17 cellular contexts compared by ENCODE assay signal in genomic region chr16:12046651-12047050, GRCh38.
DNase-seq lines count a peak whose midpoint lies in the region; ATAC-seq and TF ChIP-seq lines count a peak whose summit lies in the region.
"Had no signal": no experiment of that assay in that cellular context is flagged by ENCODE, and none has a peak within 500 bp of the region (broad histone marks: within the 10 kb centered on the region; RNA-seq: fewer than 3 reads in every experiment).

No MANE protein-coding gene starts in this region.

- peaks cover 26 to 53% (median 43%) of the 10 kb centered on the region in 3 donors for H3K4me1 Mint-ChIP-seq in naive B cell
- H3K4me1 Mint-ChIP-seq: CD4-positive, alpha-beta memory T cell; H9 had no signal

- H3K4me3 ChIP-seq in BLaER1 treated with 17β-estradiol and CSF1 and Interleukin-3, amounts not matched to agents 10 nM and 100 nM, result no peak overlapping the region
- H3K4me3 ChIP-seq in OCI-LY7 (ENCODE audit: low read depth, low read length, poor library complexity, severe bottlenecking) (no peak overlapping the region), Peyer's patch (no peak overlapping the region), right cardiac atrium (ENCODE audit: low read length) (no peak overlapping the region)

- no peak overlapping the region; the same call in 1 of the 2 replicates for H2AFZ ChIP-seq in OCI-LY7 (ENCODE audit: low read length)

- H3K9me3 Mint-ChIP-seq in naive B cell, result no peaks in the 10 kb centered on the region
- H3K9me3 Mint-ChIP-seq: H9, IgD-negative memory B cell had no signal

- peaks cover 0 to 78% (median 24%) of the 10 kb centered on the region in 11 experiments; a peak in 16 of 22 replicates for H3K36me3 ChIP-seq in BLaER1 treated with 17β-estradiol and CSF1 and Interleukin-3, amounts not matched to agents 10 nM and 100 nM
- no peaks in the 10 kb centered on the region for H3K36me3 ChIP-seq in OCI-LY7 (ENCODE audit: insufficient read depth, low read length)
- H3K36me3 ChIP-seq in Peyer's patch, result peaks cover 0 to 14% (median 0%) of the 10 kb centered on the region in 3 donors
- H3K36me3 ChIP-seq: BE2C had no signal

- BruUV-seq in OCI-LY7 (replicated peaks; lab: Mats Ljungman, UMichigan), result no TSS peak

- TF ChIP-seq CTCF in OCI-LY7 (conservative IDR thresholded peaks at IDR 0.05; ENCODE audit: low read length), result no peak
- no peak for TF ChIP-seq CTCF in Peyer's patch (IDR thresholded peaks at IDR 0.05)

- peaks cover 0 to 29% (median 15%) of the 10 kb centered on the region in 10 experiments; a peak in 13 of 20 replicates for H3K4me1 ChIP-seq in BLaER1 treated with 17β-estradiol and CSF1 and Interleukin-3, amounts not matched to agents 10 nM and 100 nM
- H3K4me1 ChIP-seq in OCI-LY7 (ENCODE audit: insufficient read depth, low read length, poor library complexity, severe bottlenecking) (peaks cover 23% of the 10 kb centered on the region), Peyer's patch (no peaks in the 10 kb centered on the region), right cardiac atrium (ENCODE audit: control insufficient read depth, insufficient read depth, low read length) (no peaks in the 10 kb centered on the region)
- H3K4me1 ChIP-seq: BE2C had no signal

- H3K27ac ChIP-seq in BLaER1 treated with 17β-estradiol and CSF1 and Interleukin-3, amounts not matched to agents 10 nM and 100 nM, result no peak overlapping the region
- H3K27ac ChIP-seq in OCI-LY7 (ENCODE audit: low read depth, low read length, poor library complexity, severe bottlenecking), result no peak overlapping the region
- no peak overlapping the region for H3K27ac ChIP-seq in Peyer's patch
- H3K27ac ChIP-seq in right cardiac atrium (ENCODE audit: low read length), result no peak overlapping the region

- intact Hi-C loops in OCI-LY7 (cut with micrococcal nuclease; ENCODE audit: unreplicated experiment), result no loop called here
- intact Hi-C loops in right cardiac atrium (cut with DNase I), result no loop called here

- no peaks in the 10 kb centered on the region for H3K27me3 ChIP-seq in BLaER1 treated with 17β-estradiol and CSF1 and Interleukin-3, amounts not matched to agents 10 nM and 100 nM
- no peaks in the 10 kb centered on the region for H3K27me3 ChIP-seq in Peyer's patch
- H3K27me3 ChIP-seq in right cardiac atrium (ENCODE audit: control insufficient read depth, insufficient read depth), result no peaks in the 10 kb centered on the region
- H3K27me3 ChIP-seq: BE2C had no signal

- DNase-seq in OCI-LY7 (ENCODE audit: low spot score), result no peak
- no peak for DNase-seq in naive B cell
- no peak for DNase-seq in OCI-M2 (lab: John Stamatoyannopoulos, UW; ENCODE audit: unreplicated experiment)
- no peak for DNase-seq in Peyer's patch
- DNase-seq in right cardiac atrium, result no peak
- DNase-seq: BE2C; CD4-positive, alpha-beta memory T cell; DMS153; DMS79; GF-D8; GOT3; H9 had no signal

- H3K9me2 ChIP-seq in OCI-LY7 (ENCODE audit: insufficient read depth, low read length), result no peaks in the 10 kb centered on the region

- CTCF ChIA-PET in OCI-LY7 (lab: Charles Lee; ENCODE audit: unreplicated experiment), result no interaction called here

- no peaks in the 10 kb centered on the region for H3K79me2 ChIP-seq in OCI-LY7 (ENCODE audit: insufficient read depth, low read depth, low read length)

- peaks cover 11 to 27% of the 10 kb centered on the region in 2 donors for H3K36me3 Mint-ChIP-seq in naive B cell

- H4K20me1 ChIP-seq in BLaER1 treated with 17β-estradiol and CSF1 and Interleukin-3, amounts not matched to agents 10 nM and 100 nM, result no peaks in the 10 kb centered on the region
- no peaks in the 10 kb centered on the region for H4K20me1 ChIP-seq in OCI-LY7 (ENCODE audit: insufficient read depth, low read length)

- no peaks in the 10 kb centered on the region for H3K27me3 Mint-ChIP-seq in naive B cell
- H3K27me3 Mint-ChIP-seq: CD4-positive, alpha-beta memory T cell; IgD-negative memory B cell had no signal

- 97% methylated on average over 11 of the region's 11 CpGs for WGBS in right cardiac atrium

- ATAC-seq in naive B cell (ENCODE audit: low read depth in 2 of 2) (no peak), GM21529 (IDR thresholded peaks at IDR 0.05; ENCODE audit: unreplicated experiment) (no peak), right cardiac atrium (no peak)
- ATAC-seq: HepG2 had no signal

- no peak for TF ChIP-seq POLR2A in Peyer's patch (IDR thresholded peaks at IDR 0.05)

- peak overlapping the region in 7 of 11 experiments; percentile 15 to 67 (median 61); a peak in 9 of 22 replicates for H3K4me2 ChIP-seq in BLaER1 treated with 17β-estradiol and CSF1 and Interleukin-3, amounts not matched to agents 10 nM and 100 nM
- H3K4me2 ChIP-seq in OCI-LY7 (ENCODE audit: low read length), result peak overlapping the region; percentile 72

- no peak overlapping the region for H3K9ac ChIP-seq in BLaER1 treated with 17β-estradiol and CSF1 and Interleukin-3, amounts not matched to agents 10 nM and 100 nM

- POLR2A ChIA-PET in OCI-LY7 (lab: Charles Lee), result no interaction called here

- no peaks in the 10 kb centered on the region for H3K9me3 ChIP-seq in BLaER1 treated with 17β-estradiol and CSF1 and Interleukin-3, amounts not matched to agents 10 nM and 100 nM (replicated peaks in 1 of 11)
- no peaks in the 10 kb centered on the region for H3K9me3 ChIP-seq in OCI-LY7 (ENCODE audit: low read length)
- no peaks in the 10 kb centered on the region for H3K9me3 ChIP-seq in Peyer's patch
- H3K9me3 ChIP-seq in right cardiac atrium (ENCODE audit: control insufficient read depth, low read length), result no peaks in the 10 kb centered on the region
- H3K9me3 ChIP-seq: BE2C had no signal

- peak overlapping the region in 5 of 6 donors; percentile 42 to 97 (median 93) for H3K27ac Mint-ChIP-seq in naive B cell
- H3K27ac Mint-ChIP-seq: H9 had no signal

- peak overlapping the region in 2 of 8 donors; percentile 52 to 66 for H3K4me3 Mint-ChIP-seq in naive B cell
- H3K4me3 Mint-ChIP-seq: CD14-positive monocyte; CD4-positive, alpha-beta memory T cell; H9 had no signal
